In genomic region chr1:46458846-46459245, GRCh38 we compare ENCODE assay signal across 22 cellular contexts. TPM values are rescaled to one million over a fixed set of nuclear protein-coding genes. Genes with fewer than 3 reads are reported as not detected.
DNase-seq lines count a peak whose midpoint lies in the region; FAIRE-seq and TF ChIP-seq lines count a peak whose summit lies in the region.
"Had no signal": no experiment of that assay in that cellular context is flagged by ENCODE, and none has a peak within 500 bp of the region (broad histone marks: within the 10 kb centered on the region; RNA-seq: fewer than 3 reads in every experiment).

No MANE protein-coding gene starts in this region.

- H4K20me1 ChIP-seq in H1 (replicated peaks in 1 of 2; ENCODE audit: control insufficient read depth in 1 of 2, insufficient read depth in 2 of 2, low read length in 2 of 2), result peaks cover 0 to 4% of the 10 kb centered on the region in 2 experiments

- no peak overlapping the region for H3K56ac ChIP-seq in H1 (replicated peaks; ENCODE audit: insufficient read length, low read depth, low read length)

- peak overlapping the region; percentile 27; the same call in 1 of the 2 replicates for H2BK12ac ChIP-seq in H1 (ENCODE audit: low read depth, low read length)

- H3K9me3 ChIP-seq in HEK293 (ENCODE audit: control insufficient read depth, insufficient read depth, low read depth, low read length) (no peaks in the 10 kb centered on the region), H1 (ENCODE audit: insufficient read depth in 2 of 2, low read depth in 1 of 2, low read length in 1 of 2) (no peaks in the 10 kb centered on the region)
- H3K9me3 ChIP-seq: Caco-2 had no signal

- TF ChIP-seq CTCF in HEK293 (tag by site-specific recombination; IDR thresholded peaks at IDR 0.05) (no peak), H1 (IDR thresholded peaks at IDR 0.05; ENCODE audit: control extremely low read depth in 1 of 3, insufficient read depth in 1 of 3, low read depth in 1 of 3, low read length in 3 of 3) (no peak), retinal pigment epithelial cell (conservative IDR thresholded peaks at IDR 0.05; ENCODE audit: low read depth, low read length) (no peak)

- DNase-seq in NCI-H82 (lab: John Stamatoyannopoulos, UW) (peak; percentile 100), H1 (ENCODE audit: low read depth in 1 of 2, low spot score in 2 of 2) (no peak), retinal pigment epithelial cell (ENCODE audit: low read depth) (peak; percentile 18), GM19238 (ENCODE audit: insufficient read length, low spot score) (no peak), NCI-H526 (lab: John Stamatoyannopoulos, UW) (no peak), pons (ENCODE audit: low spot score) (no peak), cortex of kidney (lab: John Stamatoyannopoulos, UW) (no peak)
- DNase-seq: Caco-2; CD4-positive, CD25-positive, alpha-beta regulatory T cell; CD8-positive, alpha-beta T cell; DMS53; DMS79 treated with DMSO at 0.1 percent for 48 hours; GF-D8; GM23248; H9; HFFc6 had no signal

- no peaks in the 10 kb centered on the region for H3K4me1 ChIP-seq in HEK293 (ENCODE audit: control insufficient read depth, insufficient read depth, low read length)
- H3K4me1 ChIP-seq in H1 (replicated peaks in 1 of 4; ENCODE audit: control insufficient read depth in 3 of 4, insufficient read depth in 4 of 4, low read length in 3 of 4), result peaks cover 0 to 8% (median 5%) of the 10 kb centered on the region in 4 experiments; a peak in 4 of 7 replicates
- H3K4me1 ChIP-seq: Caco-2 had no signal

- H2BK20ac ChIP-seq in H1 (ENCODE audit: low read length), result no peak overlapping the region

- no peak for TF ChIP-seq EP300 in H1 (IDR thresholded peaks at IDR 0.05; ENCODE audit: borderline replicate concordance in 1 of 2, low read depth in 2 of 2, low read length in 2 of 2)

- H3K4ac ChIP-seq in H1 (replicated peaks; ENCODE audit: insufficient read length, low read depth, low read length), result no peak overlapping the region

- WGBS in H1 (ENCODE audit: extremely low coverage in 1 of 2, insufficient coverage in 1 of 2, insufficient read length in 1 of 2, insufficient replicate concordance in 2 of 2, low coverage in 1 of 2, low lambda C conversion rate in 2 of 2, missing lambda C conversion rate in 1 of 2), 2 experiments, result 89% methylated on average over 7 of the region's 7 CpGs; no CpG with 5 or more reads in 1 of the 2 experiments

- no peak overlapping the region for H4K5ac ChIP-seq in H1 (ENCODE audit: insufficient read length, low read depth, low read length)

- no peak overlapping the region for H2BK15ac ChIP-seq in H1 (ENCODE audit: low read length)

- no peak for TF ChIP-seq POLR2A in H1 (IDR thresholded peaks at IDR 0.05; ENCODE audit: control extremely low read depth in 1 of 2, low read depth in 2 of 2, low read length in 2 of 2)

- POLR2A ChIA-PET in HEK293 (lab: Yijun Ruan, JAX), result no interaction called here
- POLR2A ChIA-PET in H1 (lab: Charles Lee; ENCODE audit: partially characterized antibody), result interaction anchor here (0.9 to 1.7 kb wide), 3 partner anchors 8 to 50 kb away, joined by 3 to 6 read pairs (median 3); no protein-coding TSS in a partner anchor

- H4K8ac ChIP-seq in H1 (ENCODE audit: extremely low read depth, insufficient read depth, low read length), result no peak overlapping the region

- H3K27me3 ChIP-seq in H1 (replicated peaks in 1 of 4; ENCODE audit: control insufficient read depth in 3 of 4, extremely low read depth in 1 of 4, insufficient read depth in 3 of 4, low read length in 3 of 4), result peaks cover under 1 to 46% (median 22%) of the 10 kb centered on the region in 4 experiments

- no peak overlapping the region for H3K14ac ChIP-seq in H1 (ENCODE audit: insufficient read length)

- CTCF ChIA-PET in HEK293 (lab: Yijun Ruan, JAX) (interaction anchor here (0.6 to 1.1 kb wide), 3 partner anchors 10 to 70 kb away, joined by 3 read pairs; no protein-coding TSS in a partner anchor), H1 (lab: Charles Lee; ENCODE audit: partially characterized antibody) (interaction anchor here (0.7 to 20.4 kb wide), 13 partner anchors 9 to 90 kb away, joined by 3 to 497 read pairs (median 7); partner anchors contain the start of gene DMBX1)

- no peak overlapping the region for H2AK5ac ChIP-seq in H1 (ENCODE audit: low read depth, low read length)

- H3K18ac ChIP-seq in H1 (ENCODE audit: extremely low read depth, low read length), result no peak overlapping the region; the same call in 1 of the 2 replicates

- no peaks in the 10 kb centered on the region for H3K23me2 ChIP-seq in H1 (ENCODE audit: low read depth, low read length)

- FAIRE-seq in H1 (lab: Jason Lieb, UNC), result no peak
- FAIRE-seq: GM12891, GM18507, GM19239 had no signal

- no peak overlapping the region for H2AFZ ChIP-seq in H1 (ENCODE audit: low read length)
- H2AFZ ChIP-seq: GM23248 had no signal

- TF ChIP-seq RAD21 in H1 (IDR thresholded peaks at IDR 0.05 in 1 of 2, conservative IDR thresholded peaks at IDR 0.05 in 1 of 2; ENCODE audit: low read depth in 2 of 2, low read length in 2 of 2), result no peak

- no peaks in the 10 kb centered on the region for H3K79me2 ChIP-seq in H1 (ENCODE audit: control insufficient read depth in 1 of 2, insufficient read depth in 2 of 2, low read length in 2 of 2)

- H3K4me3 ChIP-seq in HEK293 (ENCODE audit: low read depth, low read length), result no peak overlapping the region
- H3K4me3 ChIP-seq in H1 (ENCODE audit: extremely low read depth in 1 of 4, insufficient read depth in 2 of 4, low read depth in 3 of 4, low read length in 4 of 4), result no peak overlapping the region
- no peak overlapping the region for H3K4me3 ChIP-seq in retinal pigment epithelial cell (ENCODE audit: low read length)
- H3K4me3 ChIP-seq: GM23248 had no signal

- no peak overlapping the region for H3K9ac ChIP-seq in H1 (replicated peaks in 1 of 4; ENCODE audit: extremely low read depth in 1 of 4, low read depth in 3 of 4, low read length in 3 of 4)
- H3K9ac ChIP-seq: GM23248 had no signal

- H3K79me1 ChIP-seq in H1 (ENCODE audit: low read depth, low read length), result no peaks in the 10 kb centered on the region

- no peak overlapping the region for H4K91ac ChIP-seq in H1 (replicated peaks; ENCODE audit: insufficient read length, low read length)

- H2BK120ac ChIP-seq in H1 (replicated peaks; ENCODE audit: low read depth, low read length), result no peak overlapping the region

- H3K27ac ChIP-seq in HEK293 (ENCODE audit: extremely low read depth, low read depth, low read length) (no peak overlapping the region), H1 (ENCODE audit: low read depth, low read length) (no peak overlapping the region)
- H3K27ac ChIP-seq: C4-2B, GM23248 had no signal

- H3K36me3 ChIP-seq in HEK293 (ENCODE audit: control insufficient read depth in 2 of 2, insufficient read depth in 1 of 2, low read length in 2 of 2) (no peaks in the 10 kb centered on the region), H1 (ENCODE audit: control insufficient read depth in 2 of 4, insufficient read depth in 4 of 4, low read length in 3 of 4) (no peaks in the 10 kb centered on the region)

- no peak overlapping the region for H3K23ac ChIP-seq in H1 (ENCODE audit: insufficient read length)

- no peak overlapping the region for H3K4me2 ChIP-seq in H1 (ENCODE audit: insufficient read depth in 1 of 2, low read depth in 2 of 2, low read length in 2 of 2)

- no peak overlapping the region for H2BK5ac ChIP-seq in H1 (ENCODE audit: low read depth, low read length)

TF ChIP-seq in HEK293, 187 proteins besides CTCF, POLR2A, EP300 and RAD21:
- TF ChIP-seq ZNF341 (tag by site-specific recombination; IDR thresholded peaks at IDR 0.05; ENCODE audit: low read depth) (peak; percentile 28; the same call in 1 of the 2 replicates), ZBTB17 (tag by site-specific recombination; IDR thresholded peaks at IDR 0.05) (no peak), ZSCAN30 (tag by site-specific recombination; IDR thresholded peaks at IDR 0.05) (no peak)

TF ChIP-seq in H1, 55 proteins besides CTCF, POLR2A, EP300 and RAD21 (continues in another document):
- TF ChIP-seq YY1 (IDR thresholded peaks at IDR 0.05; ENCODE audit: low read depth, low read length) (no peak), SIN3A (conservative IDR thresholded peaks at IDR 0.05 in 1 of 2, IDR thresholded peaks at IDR 0.05 in 1 of 2; ENCODE audit: low read depth in 1 of 2, low read length in 2 of 2) (no peak), FOSL1 (IDR thresholded peaks at IDR 0.05; ENCODE audit: insufficient read depth, low read depth, low read length) (no peak), JUN (IDR thresholded peaks at IDR 0.05; ENCODE audit: low read depth, low read length) (no peak), CTBP2 (IDR thresholded peaks at IDR 0.05; ENCODE audit: borderline replicate concordance, insufficient read depth, insufficient read length, low read length) (no peak), RNF2 (IDR thresholded peaks at IDR 0.05; ENCODE audit: borderline replicate concordance, low read depth, low read length, missing control alignments, poor library complexity, severe bottlenecking) (no peak), NRF1 (IDR thresholded peaks at IDR 0.05; ENCODE audit: low read depth, low read length) (no peak), TCF12 (IDR thresholded peaks at IDR 0.05; ENCODE audit: low read depth, low read length) (no peak), JUND (IDR thresholded peaks at IDR 0.05; ENCODE audit: low read length) (no peak), SIRT6 (IDR thresholded peaks at IDR 0.05; ENCODE audit: low read length) (no peak), BACH1 (IDR thresholded peaks at IDR 0.05; ENCODE audit: low read length) (no peak), TBP (IDR thresholded peaks at IDR 0.05; ENCODE audit: low read depth, low read length) (no peak), MAFK (IDR thresholded peaks at IDR 0.05; ENCODE audit: low read depth, low read length) (no peak), E2F6 (IDR thresholded peaks at IDR 0.05) (no peak), EZH2 (IDR thresholded peaks at IDR 0.05; ENCODE audit: low read depth, low read length, severe bottlenecking) (no peak), SUZ12 (IDR thresholded peaks at IDR 0.05; ENCODE audit: low read length) (no peak)

RNA-seq across cellular contexts. Expression of gene DMBX1, which starts 30.8 kb away (rescaled TPM):
- 0.30 TPM in 1 of 2 replicates, not detected in the other for total RNA-seq in H1 (2021; fragmentation: NEBNext Ultra II Directional; extraction: Animal tissue kit (Norgen Biotek cat#: 25700))
- 0.23 and 0.36 TPM in 2 replicates for polyA plus RNA-seq in H1 (2011; rRNA removed)
- 0.26 TPM for polyA plus RNA-seq in H1 (2011; cell fraction: cytosol; rRNA removed)
- 0.53 TPM for polyA plus RNA-seq in H1 (2011; cell fraction: nucleus; rRNA removed)
- 0.24 to 0.30 TPM (median 0.27 TPM) in 4 replicates for polyA plus RNA-seq in H1 (2012, experiment 1 of 2)
- 0.12 TPM for polyA plus RNA-seq in H1 (2012, experiment 2 of 2)
- 0.06 TPM for polyA plus RNA-seq in H1 (2013, experiment 1 of 2)
- polyA plus RNA-seq in H1 (2013, experiment 2 of 2), result 0.09 TPM
- polyA minus RNA-seq in H1 (2011; rRNA and poly(A)+ RNA removed), result 0.07 and 0.41 TPM in 2 replicates
- polyA minus RNA-seq in H1 (2011; cell fraction: cytosol; rRNA and poly(A)+ RNA removed), result 0.51 TPM
- 0.20 TPM for polyA minus RNA-seq in H1 (2011; cell fraction: nucleus; rRNA and poly(A)+ RNA removed)
- total RNA-seq: CD4-positive, CD25-positive, alpha-beta regulatory T cell; CD8-positive, alpha-beta T cell; GM23248; HFFc6 had no signal
- polyA plus RNA-seq: BJ; CD4-positive, CD25-positive, alpha-beta regulatory T cell; GM23248 had no signal

Comparison
In these comparisons a context has a peak if more than half of its experiments do, and no peak if none do; other contexts are left out.
1. DNase-seq: peak in NCI-H82 (single experiment) and retinal pigment epithelial cell (single experiment); none in H1 (0 of 2), GM19238 (single experiment), NCI-H526 (0 of 2), pons (single experiment) and cortex of kidney (single experiment).